ENCODE assay signal across 1 cellular context in genomic region chr1:199799116-199799515, GRCh38.
TF ChIP-seq lines count a peak whose summit lies in the region.

No MANE protein-coding gene starts in this region.

TF ChIP-seq in GM23338, 12 proteins besides CTCF, POLR2A, EP300 and RAD21 (continued from another document):
- no peak for TF ChIP-seq REST (IDR thresholded peaks at IDR 0.05; ENCODE audit: unreplicated experiment)
